In the genomic region with DNA sequence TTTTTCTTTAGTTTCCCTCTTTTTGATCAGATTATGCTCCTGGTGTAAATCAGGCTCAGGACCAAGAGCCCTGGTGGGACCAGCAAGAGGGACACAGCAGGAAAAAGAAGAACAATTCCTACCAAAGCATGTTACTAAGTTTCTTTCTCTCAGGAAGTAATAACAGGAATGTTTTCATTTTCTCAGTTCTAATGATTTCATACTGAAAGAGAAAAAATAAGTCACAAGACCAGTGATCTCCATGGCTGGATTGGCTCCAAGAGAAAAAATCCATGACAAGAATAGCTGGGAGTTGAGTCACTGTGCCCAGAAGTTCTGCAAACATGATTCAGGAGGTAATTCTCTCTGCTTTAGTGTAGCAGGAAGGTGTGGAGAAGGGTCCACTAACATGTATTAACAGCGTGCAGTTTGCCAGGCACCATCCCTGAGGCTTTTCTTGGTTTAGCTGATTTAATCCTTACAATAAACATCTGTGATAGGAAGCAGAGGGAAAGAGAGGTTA, we compare ENCODE assay signal across 9 cellular contexts. TPM values are rescaled to one million over a fixed set of nuclear protein-coding genes. Genes with fewer than 3 reads are reported as not detected.
A peak's percentile ranks its signal among the peaks of the same experiment; 100 is the strongest.
DNase-seq lines count a peak whose midpoint lies in the region; ATAC-seq and TF ChIP-seq lines count a peak whose summit lies in the region.
"Had no signal": no experiment of that assay in that cellular context is flagged by ENCODE, and none has a peak within 500 bp of the region (broad histone marks: within the 10 kb centered on the region; RNA-seq: fewer than 3 reads in every experiment).

No MANE protein-coding gene starts in this region.

- H4K20me1 ChIP-seq in OCI-LY7 (ENCODE audit: insufficient read depth, low read length), result no peaks in the 10 kb centered on the region

- peak overlapping the region; percentile 81 for H3K9ac ChIP-seq in adipocyte (ENCODE audit: low read length)

- ATAC-seq in GM21825 (IDR thresholded peaks at IDR 0.05; ENCODE audit: unreplicated experiment), result no peak

- no peaks in the 10 kb centered on the region for H3K9me3 ChIP-seq in adipocyte (ENCODE audit: control insufficient read depth, low read length)
- no peaks in the 10 kb centered on the region for H3K9me3 ChIP-seq in left ventricle myocardium inferior (replicated peaks)
- H3K9me3 ChIP-seq in OCI-LY7 (ENCODE audit: low read length), result no peaks in the 10 kb centered on the region

- DNase-seq in ELR (ENCODE audit: low read depth) (peak; percentile 99), adipocyte (ENCODE audit: low read depth) (peak; percentile 95), left ventricle myocardium inferior (no peak), skeletal muscle cell (ENCODE audit: low read depth) (peak; percentile 92), OCI-LY7 (ENCODE audit: low spot score) (no peak)
- DNase-seq in activated CD8-positive, alpha-beta memory T cell treated with anti-CD3 and anti-CD28 coated beads, Interleukin-2, amount 50 U/mL, for 48 hours, result no peak
- DNase-seq in activated T-cell treated with anti-CD3 and anti-CD28 coated beads, Interleukin-2, amount 50 U/mL, for 48 hours, result no peak
- DNase-seq: posterior cingulate gyrus had no signal

- no peaks in the 10 kb centered on the region for H3K9me2 ChIP-seq in OCI-LY7 (ENCODE audit: insufficient read depth, low read length)

- CTCF ChIA-PET in OCI-LY7 (lab: Charles Lee; ENCODE audit: unreplicated experiment), result no interaction called here

- H2AFZ ChIP-seq in OCI-LY7 (ENCODE audit: low read length), result no peak overlapping the region

- H3K36me3 ChIP-seq in adipocyte (ENCODE audit: control insufficient read depth, insufficient read depth, low read length, severe bottlenecking) (no peaks in the 10 kb centered on the region), left ventricle myocardium inferior (no peaks in the 10 kb centered on the region), OCI-LY7 (ENCODE audit: insufficient read depth, low read length) (no peaks in the 10 kb centered on the region)

- H3K27ac ChIP-seq in left ventricle myocardium inferior (replicated peaks), result peak overlapping the region; percentile 79
- no peak overlapping the region for H3K27ac ChIP-seq in OCI-LY7 (ENCODE audit: low read depth, low read length, poor library complexity, severe bottlenecking)

- POLR2A ChIA-PET in OCI-LY7 (lab: Charles Lee), result no interaction called here

- no TSS peak for BruUV-seq in OCI-LY7 (replicated peaks; lab: Mats Ljungman, UMichigan)

- intact Hi-C loops in left ventricle myocardium inferior (cut with micrococcal nuclease), result no loop called here
- intact Hi-C loops in OCI-LY7 (cut with micrococcal nuclease; ENCODE audit: unreplicated experiment), result no loop called here

- no peaks in the 10 kb centered on the region for H3K79me2 ChIP-seq in OCI-LY7 (ENCODE audit: insufficient read depth, low read depth, low read length)

- H3K4me1 ChIP-seq in adipocyte (ENCODE audit: control insufficient read depth, insufficient read depth, low read length) (peaks cover 66% of the 10 kb centered on the region), left ventricle myocardium inferior (peaks cover 35% of the 10 kb centered on the region), OCI-LY7 (ENCODE audit: insufficient read depth, low read length, poor library complexity, severe bottlenecking) (no peaks in the 10 kb centered on the region)

- H3K4me2 ChIP-seq in OCI-LY7 (ENCODE audit: low read length), result no peak overlapping the region

- TF ChIP-seq CTCF in left ventricle myocardium inferior (IDR thresholded peaks at IDR 0.05; ENCODE audit: borderline replicate concordance), result no peak
- no peak for TF ChIP-seq CTCF in OCI-LY7 (conservative IDR thresholded peaks at IDR 0.05; ENCODE audit: low read length)

- H3K4me3 ChIP-seq in adipocyte (ENCODE audit: low read length), result peak overlapping the region; percentile 69
- H3K4me3 ChIP-seq in left ventricle myocardium inferior, result peak overlapping the region; percentile 17
- no peak overlapping the region for H3K4me3 ChIP-seq in skeletal muscle cell (ENCODE audit: low read depth, low read length)
- H3K4me3 ChIP-seq in OCI-LY7 (ENCODE audit: low read depth, low read length, poor library complexity, severe bottlenecking), result no peak overlapping the region

- H3K27me3 ChIP-seq in adipocyte (replicated peaks; ENCODE audit: control insufficient read depth, insufficient read depth, low read length) (no peaks in the 10 kb centered on the region), left ventricle myocardium inferior (ENCODE audit: low read depth) (no peaks in the 10 kb centered on the region)

RNA-seq across cellular contexts. Expression of gene IFIT2, which starts 23.8 kb away (rescaled TPM):
- 4.5 TPM for total RNA-seq in left ventricle myocardium inferior
- 0.26 and 0.57 TPM in 2 replicates for total RNA-seq in OCI-LY7 (2014; rRNA removed; shearing (Covaris generic))
- 0.37 and 0.72 TPM in 2 replicates for total RNA-seq in OCI-LY7 (2022)

RNA-seq across cellular contexts. Expression of gene LIPA, which starts 26.5 kb away (rescaled TPM):
- total RNA-seq in left ventricle myocardium inferior (12.8 TPM), OCI-LY7 (2022) (19.0 and 19.4 TPM in 2 replicates)
- total RNA-seq in OCI-LY7 (2014; rRNA removed; shearing (Covaris generic)), result 8.9 and 11.7 TPM in 2 replicates

RNA-seq across cellular contexts. Expression of gene IFIT3, which starts 49.7 kb away (rescaled TPM):
- 6.9 TPM for total RNA-seq in left ventricle myocardium inferior
- total RNA-seq in OCI-LY7 (2014; rRNA removed; shearing (Covaris generic)), result 0.26 and 0.35 TPM in 2 replicates
- 0.17 and 0.39 TPM in 2 replicates for total RNA-seq in OCI-LY7 (2022)

Comparison
In these comparisons a context has a peak if more than half of its experiments do, and no peak if none do; other contexts are left out.
1. DNase-seq: peak in ELR (single experiment), adipocyte (single experiment) and skeletal muscle cell (single experiment); none in left ventricle myocardium inferior (single experiment), activated CD8-positive, alpha-beta memory T cell treated with anti-CD3 and anti-CD28 coated beads, Interleukin-2, amount 50 U/mL, for 48 hours (single experiment), OCI-LY7 (single experiment) and activated T-cell treated with anti-CD3 and anti-CD28 coated beads, Interleukin-2, amount 50 U/mL, for 48 hours (0 of 2).
2. H3K4me3 ChIP-seq: peak in adipocyte (single experiment) and left ventricle myocardium inferior (single experiment); none in skeletal muscle cell (single experiment) and OCI-LY7 (single experiment).